Comparison of ENCODE assay signal across 1 cellular context in genomic region chr19:48218964-48219363, GRCh38.
TF ChIP-seq lines count a peak whose summit lies in the region.

No MANE protein-coding gene starts in this region.

TF ChIP-seq in SK-N-SH treated with all-trans-retinoic acid at 6 μM for 48 hours, 23 proteins besides CTCF, POLR2A, EP300 and RAD21 (continued from another document):
- TF ChIP-seq TSHZ2 (CRISPR knock-in tag; IDR thresholded peaks at IDR 0.05) (no peak), ZC3H10 (CRISPR knock-in tag; IDR thresholded peaks at IDR 0.05) (no peak), GLIS3 (CRISPR knock-in tag; IDR thresholded peaks at IDR 0.05) (no peak), TOX (CRISPR knock-in tag; IDR thresholded peaks at IDR 0.05; ENCODE audit: borderline replicate concordance) (no peak), OSR1 (CRISPR knock-in tag; IDR thresholded peaks at IDR 0.05) (no peak), POU6F1 (CRISPR knock-in tag; IDR thresholded peaks at IDR 0.05; ENCODE audit: borderline replicate concordance, low read depth) (no peak), ARNTL (CRISPR knock-in tag; IDR thresholded peaks at IDR 0.05; ENCODE audit: borderline replicate concordance, low read depth) (no peak), CREB5 (CRISPR knock-in tag; IDR thresholded peaks at IDR 0.05; ENCODE audit: low read depth) (no peak), PATZ1 (CRISPR knock-in tag; IDR thresholded peaks at IDR 0.05; ENCODE audit: borderline replicate concordance) (no peak), TCF4 (CRISPR knock-in tag; IDR thresholded peaks at IDR 0.05; ENCODE audit: borderline replicate concordance) (no peak), CSRNP3 (CRISPR knock-in tag; IDR thresholded peaks at IDR 0.05) (no peak), ESRRG (CRISPR knock-in tag; IDR thresholded peaks at IDR 0.05) (no peak), ZFP3 (CRISPR knock-in tag; IDR thresholded peaks at IDR 0.05) (no peak), ZNF8 (CRISPR knock-in tag; IDR thresholded peaks at IDR 0.05) (no peak), PPARA (CRISPR knock-in tag; IDR thresholded peaks at IDR 0.05; ENCODE audit: borderline replicate concordance) (no peak)
